Comparison of ENCODE assay signal across 1 cellular context in genomic region chr12:7933255-7933726, GRCh38.
A peak's percentile ranks its signal among the peaks of the same experiment; 100 is the strongest.
TF ChIP-seq lines count a peak whose summit lies in the region.

No MANE protein-coding gene starts in this region.

TF ChIP-seq in HCT116, 20 proteins besides CTCF, POLR2A, EP300 and RAD21 (continued from another document):
- no peak for TF ChIP-seq REST (IDR thresholded peaks at IDR 0.05; ENCODE audit: low read depth)
- TF ChIP-seq JUND (IDR thresholded peaks at IDR 0.05), result no peak
- no peak for TF ChIP-seq CEBPB (IDR thresholded peaks at IDR 0.05; ENCODE audit: low read depth)
- no peak for TF ChIP-seq SIN3A (IDR thresholded peaks at IDR 0.05; ENCODE audit: low read depth)
- no peak for TF ChIP-seq POLR2AphosphoS5 (IDR thresholded peaks at IDR 0.05; ENCODE audit: low read depth, low read length)
- TF ChIP-seq CBX3 (IDR thresholded peaks at IDR 0.05; ENCODE audit: low read depth), result peak; percentile 85
- TF ChIP-seq EGR1 (IDR thresholded peaks at IDR 0.05; ENCODE audit: low read depth), result peak; percentile 57; the same call in 1 of the 2 replicates
- no peak for TF ChIP-seq ATF3 (IDR thresholded peaks at IDR 0.05)
- no peak for TF ChIP-seq ELF1 (IDR thresholded peaks at IDR 0.05; ENCODE audit: borderline replicate concordance, low read depth)
